In the genomic region with DNA sequence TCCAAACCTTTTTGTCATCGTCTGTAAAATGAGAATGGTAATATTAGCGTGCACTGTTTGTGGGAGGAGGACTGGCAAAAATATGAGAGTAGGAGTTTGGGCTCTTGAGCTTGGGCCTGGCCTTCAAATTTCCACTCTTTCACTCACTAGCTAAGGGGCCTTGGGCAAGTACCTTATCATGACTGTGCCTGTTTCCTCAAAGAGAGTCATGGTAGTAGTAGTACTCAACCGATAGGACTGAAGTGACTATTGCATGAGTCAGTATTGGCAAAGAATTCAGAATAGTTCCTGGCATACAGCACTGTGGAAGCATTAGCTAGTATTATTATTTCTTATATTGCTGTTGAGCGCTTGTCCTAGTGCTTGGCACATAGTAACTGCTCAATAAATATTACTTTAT, we compare ENCODE assay signal across 11 cellular contexts. TPM values are rescaled to one million over a fixed set of nuclear protein-coding genes. Genes with fewer than 3 reads are reported as not detected.
DNase-seq lines count a peak whose midpoint lies in the region; ATAC-seq and TF ChIP-seq lines count a peak whose summit lies in the region.
"Had no signal": no experiment of that assay in that cellular context is flagged by ENCODE, and none has a peak within 500 bp of the region (broad histone marks: within the 10 kb centered on the region; RNA-seq: fewer than 3 reads in every experiment).

No MANE protein-coding gene starts in this region.

- H3K4me3 ChIP-seq in naive thymus-derived CD4-positive, alpha-beta T cell (ENCODE audit: low read length): no peak overlapping the region
- H3K4me3 ChIP-seq: BLaER1, SK-N-MC had no signal

- H3K4me3 Mint-ChIP-seq in activated T-cell treated with anti-CD3 and anti-CD28 coated beads, Interleukin-2, amount 50 U/mL, for 72 hours: peak overlapping the region in 1 of 2 donors; percentile 43
- H3K4me3 Mint-ChIP-seq in naive thymus-derived CD4-positive, alpha-beta T cell: no peak overlapping the region

- peaks cover 0 to 39% (median 9%) of the 10 kb centered on the region in 3 experiments for H3K36me3 ChIP-seq in naive thymus-derived CD4-positive, alpha-beta T cell (ENCODE audit: control insufficient read depth in 2 of 3, insufficient read depth in 3 of 3, low read length in 3 of 3)

- H3K4me1 ChIP-seq in naive thymus-derived CD4-positive, alpha-beta T cell (ENCODE audit: control insufficient read depth in 2 of 2, insufficient read depth in 2 of 2, low read length in 2 of 2): no peaks in the 10 kb centered on the region
- H3K4me1 ChIP-seq: BLaER1 had no signal

- no peak for DNase-seq in activated T-cell treated with anti-CD3 and anti-CD28 coated beads, Interleukin-2, amount 50 U/mL, for 72 hours
- no peak for DNase-seq in activated T-cell treated with anti-CD3 and anti-CD28 coated beads, Interleukin-2, amount 50 U/mL, for 1 hour
- DNase-seq in fibroblast of gingiva (ENCODE audit: low read depth) (peak; percentile 62), NCI-H526 (lab: John Stamatoyannopoulos, UW) (no peak)
- DNase-seq in stimulated activated naive CD8-positive, alpha-beta T cell treated with anti-CD3 and anti-CD28 coated beads, Interleukin-15, Interleukin-2, amounts not matched to agents 100 U/mL and 50 U/mL, for 24 hours: no peak
- no peak for DNase-seq in naive thymus-derived CD4-positive, alpha-beta T cell
- DNase-seq: occipital lobe had no signal

- H3K9me3 ChIP-seq in naive thymus-derived CD4-positive, alpha-beta T cell (ENCODE audit: control insufficient read depth in 2 of 3, low read length in 3 of 3): no peaks in the 10 kb centered on the region
- H3K9me3 ChIP-seq: BLaER1 had no signal

- POLR2A ChIA-PET in naive thymus-derived CD4-positive, alpha-beta T cell (lab: Charles Lee): no interaction called here

- H3K27me3 ChIP-seq in naive thymus-derived CD4-positive, alpha-beta T cell (ENCODE audit: control insufficient read depth in 2 of 2, insufficient read depth in 2 of 2, low read length in 2 of 2): no peaks in the 10 kb centered on the region

- peak; percentile 97 to 99 for ATAC-seq in activated T-cell treated with anti-CD3 and anti-CD28 coated beads, Interleukin-2, amount 50 U/mL, for 72 hours (replicated peaks in 1 of 2)
- ATAC-seq in SK-N-SH treated with all-trans-retinoic acid at 6 μM for 48 hours (peak; percentile 89), GM21619 (IDR thresholded peaks at IDR 0.05; ENCODE audit: unreplicated experiment) (no peak)
- ATAC-seq in stimulated activated naive CD8-positive, alpha-beta T cell treated with anti-CD3 and anti-CD28 coated beads, Interleukin-15, Interleukin-2, amounts not matched to agents 100 U/mL and 50 U/mL, for 24 hours: peak; percentile 84
- ATAC-seq in naive thymus-derived CD4-positive, alpha-beta T cell: no peak

- H3K9me3 Mint-ChIP-seq in activated T-cell treated with anti-CD3 and anti-CD28 coated beads, Interleukin-2, amount 50 U/mL, for 72 hours: no peaks in the 10 kb centered on the region
- no peaks in the 10 kb centered on the region for H3K9me3 Mint-ChIP-seq in naive thymus-derived CD4-positive, alpha-beta T cell

- no peak overlapping the region for H3K27ac ChIP-seq in naive thymus-derived CD4-positive, alpha-beta T cell (ENCODE audit: low read depth, low read length)
- H3K27ac ChIP-seq: BLaER1, SK-N-MC had no signal

- no peaks in the 10 kb centered on the region for H3K4me1 Mint-ChIP-seq in activated T-cell treated with anti-CD3 and anti-CD28 coated beads, Interleukin-2, amount 50 U/mL, for 72 hours (ENCODE audit: low read depth)
- H3K4me1 Mint-ChIP-seq in naive thymus-derived CD4-positive, alpha-beta T cell: peaks cover 0 to 6% (median 0%) of the 10 kb centered on the region in 7 donors

- peak overlapping the region; percentile 87 for H3K27ac Mint-ChIP-seq in activated T-cell treated with anti-CD3 and anti-CD28 coated beads, Interleukin-2, amount 50 U/mL, for 72 hours
- H3K27ac Mint-ChIP-seq in naive thymus-derived CD4-positive, alpha-beta T cell: peak overlapping the region in 1 of 9 donors; percentile 43

- CTCF ChIA-PET in naive thymus-derived CD4-positive, alpha-beta T cell (lab: Charles Lee): no interaction called here

- H3K27me3 Mint-ChIP-seq in activated T-cell treated with anti-CD3 and anti-CD28 coated beads, Interleukin-2, amount 50 U/mL, for 72 hours (ENCODE audit: low read depth): peaks cover 6% of the 10 kb centered on the region
- H3K27me3 Mint-ChIP-seq in naive thymus-derived CD4-positive, alpha-beta T cell: no peaks in the 10 kb centered on the region

- intact Hi-C loops in naive thymus-derived CD4-positive, alpha-beta T cell (cut with micrococcal nuclease): no loop called here

- H3K36me3 Mint-ChIP-seq in activated T-cell treated with anti-CD3 and anti-CD28 coated beads, Interleukin-2, amount 50 U/mL, for 72 hours (ENCODE audit: insufficient read depth in 2 of 2): peaks cover 2 to 7% of the 10 kb centered on the region in 2 donors
- H3K36me3 Mint-ChIP-seq in naive thymus-derived CD4-positive, alpha-beta T cell: peaks cover 0 to 22% (median 3%) of the 10 kb centered on the region in 5 donors

TF ChIP-seq in SK-N-SH treated with all-trans-retinoic acid at 6 μM for 48 hours, 23 proteins besides CTCF, POLR2A, EP300 and RAD21 (continues in another document):
- TF ChIP-seq TOX (CRISPR knock-in tag; IDR thresholded peaks at IDR 0.05; ENCODE audit: borderline replicate concordance): no peak
- TF ChIP-seq ZC3H10 (CRISPR knock-in tag; IDR thresholded peaks at IDR 0.05): no peak
- TF ChIP-seq ZNF8 (CRISPR knock-in tag; IDR thresholded peaks at IDR 0.05): no peak
- no peak for TF ChIP-seq ZFP3 (CRISPR knock-in tag; IDR thresholded peaks at IDR 0.05)
- no peak for TF ChIP-seq GLIS3 (CRISPR knock-in tag; IDR thresholded peaks at IDR 0.05)
- TF ChIP-seq CREB5 (CRISPR knock-in tag; IDR thresholded peaks at IDR 0.05; ENCODE audit: low read depth): no peak
- no peak for TF ChIP-seq BACH2 (CRISPR knock-in tag; IDR thresholded peaks at IDR 0.05; ENCODE audit: borderline replicate concordance)
- no peak for TF ChIP-seq CSDC2 (CRISPR knock-in tag; IDR thresholded peaks at IDR 0.05)
- no peak for TF ChIP-seq ARNTL (CRISPR knock-in tag; IDR thresholded peaks at IDR 0.05; ENCODE audit: borderline replicate concordance, low read depth)
- no peak for TF ChIP-seq ESRRG (CRISPR knock-in tag; IDR thresholded peaks at IDR 0.05)
- TF ChIP-seq, protein P1, sequence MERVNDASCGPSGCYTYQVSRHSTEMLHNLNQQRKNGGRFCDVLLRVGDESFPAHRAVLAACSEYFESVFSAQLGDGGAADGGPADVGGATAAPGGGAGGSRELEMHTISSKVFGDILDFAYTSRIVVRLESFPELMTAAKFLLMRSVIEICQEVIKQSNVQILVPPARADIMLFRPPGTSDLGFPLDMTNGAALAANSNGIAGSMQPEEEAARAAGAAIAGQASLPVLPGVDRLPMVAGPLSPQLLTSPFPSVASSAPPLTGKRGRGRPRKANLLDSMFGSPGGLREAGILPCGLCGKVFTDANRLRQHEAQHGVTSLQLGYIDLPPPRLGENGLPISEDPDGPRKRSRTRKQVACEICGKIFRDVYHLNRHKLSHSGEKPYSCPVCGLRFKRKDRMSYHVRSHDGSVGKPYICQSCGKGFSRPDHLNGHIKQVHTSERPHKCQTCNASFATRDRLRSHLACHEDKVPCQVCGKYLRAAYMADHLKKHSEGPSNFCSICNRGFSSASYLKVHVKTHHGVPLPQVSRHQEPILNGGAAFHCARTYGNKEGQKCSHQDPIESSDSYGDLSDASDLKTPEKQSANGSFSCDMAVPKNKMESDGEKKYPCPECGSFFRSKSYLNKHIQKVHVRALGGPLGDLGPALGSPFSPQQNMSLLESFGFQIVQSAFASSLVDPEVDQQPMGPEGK (CRISPR knock-in tag; IDR thresholded peaks at IDR 0.05; ENCODE audit: borderline replicate concordance): no peak

RNA-seq across cellular contexts. Expression of gene RBM3, which starts 16.0 kb away (rescaled TPM):
- 100 to 1,000 TPM; 183 to 225 TPM for total RNA-seq in activated T-cell treated with anti-CD3 and anti-CD28 coated beads, Interleukin-2, amount 50 U/mL, for 72 hours
- total RNA-seq in naive thymus-derived CD4-positive, alpha-beta T cell: 100 to 1,000 TPM; 176 to 374 (median 329) TPM
- 100 to 1,000 TPM; 242 to 254 TPM for polyA plus RNA-seq in naive thymus-derived CD4-positive, alpha-beta T cell

RNA-seq across cellular contexts. Expression of gene TBC1D25, which starts 18.8 kb away (rescaled TPM):
- 10 to 100 TPM; 20.4 to 20.5 TPM for total RNA-seq in activated T-cell treated with anti-CD3 and anti-CD28 coated beads, Interleukin-2, amount 50 U/mL, for 72 hours
- total RNA-seq in naive thymus-derived CD4-positive, alpha-beta T cell: 10 to 100 TPM; 20.2 to 31.2 (median 26.4) TPM
- 10 to 100 TPM; 16.2 to 22.8 TPM for polyA plus RNA-seq in naive thymus-derived CD4-positive, alpha-beta T cell

RNA-seq across cellular contexts. Expression of gene EBP, which starts 36.7 kb away (rescaled TPM):
- total RNA-seq in activated T-cell treated with anti-CD3 and anti-CD28 coated beads, Interleukin-2, amount 50 U/mL, for 72 hours: 100 to 1,000 TPM; 112 to 113 TPM
- total RNA-seq in naive thymus-derived CD4-positive, alpha-beta T cell: 100 to 1,000 TPM in 1 of 5 experiments, 10 to 100 TPM in 4; 33.3 to 188 (median 35.3) TPM
- polyA plus RNA-seq in naive thymus-derived CD4-positive, alpha-beta T cell: 10 to 100 TPM; 72.4 to 80.6 TPM

RNA-seq across cellular contexts. Expression of gene WDR13, which starts 39.0 kb away (rescaled TPM):
- total RNA-seq in activated T-cell treated with anti-CD3 and anti-CD28 coated beads, Interleukin-2, amount 50 U/mL, for 72 hours: 10 to 100 TPM; 55.7 to 59.9 TPM
- total RNA-seq in naive thymus-derived CD4-positive, alpha-beta T cell: 10 to 100 TPM; 44.8 to 66.9 (median 54.4) TPM
- polyA plus RNA-seq in naive thymus-derived CD4-positive, alpha-beta T cell: 10 to 100 TPM; 27.5 to 33.2 TPM

RNA-seq across cellular contexts. Expression of gene PORCN, which starts 49.5 kb away (rescaled TPM):
- total RNA-seq in activated T-cell treated with anti-CD3 and anti-CD28 coated beads, Interleukin-2, amount 50 U/mL, for 72 hours: 10 to 100 TPM; 19.4 to 20.3 TPM
- total RNA-seq in naive thymus-derived CD4-positive, alpha-beta T cell: 10 to 100 TPM; 13.1 to 19.0 (median 16.8) TPM
- polyA plus RNA-seq in naive thymus-derived CD4-positive, alpha-beta T cell: 10 to 100 TPM; 10.0 to 11.5 TPM

Comparison
In these comparisons a context has a peak if more than half of its experiments do, and no peak if none do; other contexts are left out.
1. ATAC-seq: peak in activated T-cell treated with anti-CD3 and anti-CD28 coated beads, Interleukin-2, amount 50 U/mL, for 72 hours (2 of 2), SK-N-SH treated with all-trans-retinoic acid at 6 μM for 48 hours (single experiment) and stimulated activated naive CD8-positive, alpha-beta T cell treated with anti-CD3 and anti-CD28 coated beads, Interleukin-15, Interleukin-2, amounts not matched to agents 100 U/mL and 50 U/mL, for 24 hours (single experiment); none in naive thymus-derived CD4-positive, alpha-beta T cell (single experiment) and GM21619 (single experiment).